In genomic region chr11:96049426-96049825, GRCh38 we compare ENCODE assay signal across 1 cellular context.
TF ChIP-seq lines count a peak whose summit lies in the region.

No MANE protein-coding gene starts in this region.

TF ChIP-seq in HepG2, 621 proteins besides CTCF, POLR2A, EP300 and RAD21 (continued from another document):
- TF ChIP-seq TRAFD1 (CRISPR knock-in tag; IDR thresholded peaks at IDR 0.05; ENCODE audit: borderline replicate concordance) (no peak), ZNF234 (CRISPR knock-in tag; conservative IDR thresholded peaks at IDR 0.05) (no peak), GMEB2 (CRISPR knock-in tag; IDR thresholded peaks at IDR 0.05; ENCODE audit: low read depth) (no peak), ZNF207 (IDR thresholded peaks at IDR 0.05; ENCODE audit: borderline replicate concordance) (no peak), TCF7 (IDR thresholded peaks at IDR 0.05; ENCODE audit: low read depth) (no peak), CREM (IDR thresholded peaks at IDR 0.05) (no peak), CREM (CRISPR knock-in tag; IDR thresholded peaks at IDR 0.05) (no peak), SRY (CRISPR knock-in tag; IDR thresholded peaks at IDR 0.05) (no peak)
